ENCODE assay signal across 1 cellular context in the genomic region with DNA sequence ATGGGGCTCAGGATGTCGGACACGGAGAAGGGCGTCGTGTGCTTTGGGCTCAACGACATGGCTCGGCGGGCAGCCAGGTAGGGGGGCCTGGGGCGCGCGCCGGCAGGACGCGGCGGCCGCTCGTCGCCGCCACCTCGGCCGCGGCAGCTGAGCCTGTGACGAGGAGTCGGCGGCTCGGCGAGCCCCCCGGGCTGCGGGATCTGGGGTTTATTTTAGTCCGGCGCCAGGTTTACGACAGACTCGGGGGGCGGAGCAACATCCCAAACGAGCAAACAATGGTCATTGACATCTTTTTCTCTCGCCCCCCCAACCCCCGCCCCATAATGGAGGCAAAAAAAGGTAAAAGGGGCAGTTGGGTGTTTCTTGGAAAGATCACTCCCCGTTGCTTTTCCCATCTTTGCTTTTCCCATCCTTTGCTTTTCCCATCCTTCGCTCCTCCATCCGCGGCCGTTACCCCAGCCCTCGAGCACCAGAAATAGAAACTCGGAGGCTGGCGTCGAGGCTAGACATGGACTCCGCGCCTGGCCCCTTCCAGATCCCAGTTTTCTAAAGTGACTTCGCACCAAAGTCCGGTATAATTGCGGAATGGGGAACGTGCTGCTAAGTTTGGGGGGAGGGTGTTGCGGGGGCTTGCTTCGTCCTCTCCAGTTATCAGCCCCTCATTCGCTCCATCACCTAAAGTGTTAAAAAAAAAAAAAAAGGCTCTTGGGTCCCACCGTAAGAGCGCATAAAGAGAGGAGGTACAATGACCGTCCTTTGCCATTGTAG.
TF ChIP-seq lines count a peak whose summit lies in the region.

A gene (minus strand): TSS at position 186 of the 768 bp plus-strand sequence. CDS start 127 bp downstream, at position 59.

TF ChIP-seq in SK-N-SH, 30 proteins besides CTCF, POLR2A, EP300 and RAD21 (continued from another document):
- TF ChIP-seq, protein P1, sequence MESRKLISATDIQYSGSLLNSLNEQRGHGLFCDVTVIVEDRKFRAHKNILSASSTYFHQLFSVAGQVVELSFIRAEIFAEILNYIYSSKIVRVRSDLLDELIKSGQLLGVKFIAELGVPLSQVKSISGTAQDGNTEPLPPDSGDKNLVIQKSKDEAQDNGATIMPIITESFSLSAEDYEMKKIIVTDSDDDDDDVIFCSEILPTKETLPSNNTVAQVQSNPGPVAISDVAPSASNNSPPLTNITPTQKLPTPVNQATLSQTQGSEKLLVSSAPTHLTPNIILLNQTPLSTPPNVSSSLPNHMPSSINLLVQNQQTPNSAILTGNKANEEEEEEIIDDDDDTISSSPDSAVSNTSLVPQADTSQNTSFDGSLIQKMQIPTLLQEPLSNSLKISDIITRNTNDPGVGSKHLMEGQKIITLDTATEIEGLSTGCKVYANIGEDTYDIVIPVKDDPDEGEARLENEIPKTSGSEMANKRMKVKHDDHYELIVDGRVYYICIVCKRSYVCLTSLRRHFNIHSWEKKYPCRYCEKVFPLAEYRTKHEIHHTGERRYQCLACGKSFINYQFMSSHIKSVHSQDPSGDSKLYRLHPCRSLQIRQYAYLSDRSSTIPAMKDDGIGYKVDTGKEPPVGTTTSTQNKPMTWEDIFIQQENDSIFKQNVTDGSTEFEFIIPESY (IDR thresholded peaks at IDR 0.05; ENCODE audit: borderline replicate concordance, low read depth), result no peak
- TF ChIP-seq FOXM1 (IDR thresholded peaks at IDR 0.05; ENCODE audit: low read depth) (no peak), NFIC (IDR thresholded peaks at IDR 0.05; ENCODE audit: borderline replicate concordance) (no peak), RFX5 (IDR thresholded peaks at IDR 0.05; ENCODE audit: low read length) (no peak), ELF1 (IDR thresholded peaks at IDR 0.05) (no peak), FOXJ3 (CRISPR knock-in tag; IDR thresholded peaks at IDR 0.05) (no peak), EZH2phosphoT487 (IDR thresholded peaks at IDR 0.05; ENCODE audit: borderline replicate concordance, low read depth) (no peak)
- TF ChIP-seq, protein P2, sequence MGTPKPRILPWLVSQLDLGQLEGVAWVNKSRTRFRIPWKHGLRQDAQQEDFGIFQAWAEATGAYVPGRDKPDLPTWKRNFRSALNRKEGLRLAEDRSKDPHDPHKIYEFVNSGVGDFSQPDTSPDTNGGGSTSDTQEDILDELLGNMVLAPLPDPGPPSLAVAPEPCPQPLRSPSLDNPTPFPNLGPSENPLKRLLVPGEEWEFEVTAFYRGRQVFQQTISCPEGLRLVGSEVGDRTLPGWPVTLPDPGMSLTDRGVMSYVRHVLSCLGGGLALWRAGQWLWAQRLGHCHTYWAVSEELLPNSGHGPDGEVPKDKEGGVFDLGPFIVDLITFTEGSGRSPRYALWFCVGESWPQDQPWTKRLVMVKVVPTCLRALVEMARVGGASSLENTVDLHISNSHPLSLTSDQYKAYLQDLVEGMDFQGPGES (IDR thresholded peaks at IDR 0.05; ENCODE audit: low read depth, low read length), result no peak
- TF ChIP-seq, protein P3, sequence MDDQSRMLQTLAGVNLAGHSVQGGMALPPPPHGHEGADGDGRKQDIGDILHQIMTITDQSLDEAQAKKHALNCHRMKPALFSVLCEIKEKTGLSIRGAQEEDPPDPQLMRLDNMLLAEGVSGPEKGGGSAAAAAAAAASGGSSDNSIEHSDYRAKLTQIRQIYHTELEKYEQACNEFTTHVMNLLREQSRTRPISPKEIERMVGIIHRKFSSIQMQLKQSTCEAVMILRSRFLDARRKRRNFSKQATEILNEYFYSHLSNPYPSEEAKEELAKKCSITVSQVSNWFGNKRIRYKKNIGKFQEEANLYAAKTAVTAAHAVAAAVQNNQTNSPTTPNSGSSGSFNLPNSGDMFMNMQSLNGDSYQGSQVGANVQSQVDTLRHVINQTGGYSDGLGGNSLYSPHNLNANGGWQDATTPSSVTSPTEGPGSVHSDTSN (IDR thresholded peaks at IDR 0.05), result no peak
